35 cellular contexts compared by ENCODE assay signal in the genomic region with DNA sequence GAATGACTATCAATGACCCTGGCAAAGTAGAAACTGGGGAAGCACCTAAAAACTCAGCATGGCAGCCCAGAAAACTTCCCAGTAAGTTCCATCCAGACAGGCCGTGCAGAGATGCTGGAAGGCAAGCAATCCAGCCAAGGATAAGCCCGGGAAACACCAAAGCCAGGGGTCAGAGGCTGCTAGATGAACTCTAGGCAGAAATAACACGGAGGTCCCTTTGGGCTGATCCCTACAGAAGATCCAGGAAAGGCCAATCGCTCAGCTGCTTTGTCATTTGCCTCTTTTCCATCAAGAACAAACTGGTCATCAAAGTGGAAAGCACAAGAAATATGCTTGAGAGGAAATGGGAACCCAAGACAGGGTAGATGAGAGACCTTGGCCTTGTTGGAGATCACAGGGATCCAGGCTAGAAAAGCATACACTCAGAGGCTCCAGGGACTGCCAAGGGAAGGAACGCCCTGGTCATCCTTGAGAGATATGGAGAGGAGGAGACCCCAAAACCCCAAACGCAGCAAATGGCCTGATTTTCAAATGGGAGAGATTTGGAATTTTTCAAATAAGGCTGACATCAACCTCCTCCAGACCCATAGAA. TPM values are rescaled to one million over a fixed set of nuclear protein-coding genes. Genes with fewer than 3 reads are reported as not detected.
"Had no signal": no experiment of that assay in that cellular context is flagged by ENCODE, and none has a peak within 500 bp of the region (broad histone marks: within the 10 kb centered on the region; RNA-seq: fewer than 3 reads in every experiment).

No MANE protein-coding gene starts in this region.

- H3K4me1 ChIP-seq: heart right ventricle, left lung, neural progenitor cell, psoas muscle, testis had no signal

- H3K27me3 Mint-ChIP-seq: naive thymus-derived CD8-positive, alpha-beta T cell had no signal

- H3K27me3 ChIP-seq: neural progenitor cell, sigmoid colon, testis, tibial artery had no signal

- H3K27ac Mint-ChIP-seq: effector memory CD8-positive, alpha-beta T cell; neural progenitor cell; type B pancreatic cell had no signal

- H3K27ac ChIP-seq: esophagus squamous epithelium, heart right ventricle, left lung, neural progenitor cell, psoas muscle, sigmoid colon, stomach, testis, tibial artery had no signal

- DNase-seq: cortex of kidney; effector memory CD8-positive, alpha-beta T cell; erythroblast; esophagus squamous epithelium; foreskin melanocyte; glutamatergic neuron; heart right ventricle; hippocampal formation; left cardiac atrium; left lung; mammary epithelial cell; naive thymus-derived CD8-positive, alpha-beta T cell; nucleus accumbens; psoas muscle; right cardiac atrium; sigmoid colon; stimulated activated CD4-positive, alpha-beta T cell treated with anti-CD3 and anti-CD28 coated beads, Interleukin-15, amount 100 ng/mL, for 24 hours; stimulated activated CD4-positive, alpha-beta T cell treated with anti-CD3 and anti-CD28 coated beads, Interleukin-4, amount 100 ng/mL, for 1 hour; stimulated activated CD8-positive, alpha-beta memory T cell treated with anti-CD3 and anti-CD28 coated beads, Interleukin-4, amount 100 ng/mL, for 48 hours; stimulated activated naive CD4-positive, alpha-beta T cell treated with Interleukin-2 at 50 U/mL for 16 hours; stomach; testis; tibial artery had no signal

- H3K9me3 Mint-ChIP-seq: effector memory CD8-positive, alpha-beta T cell; naive thymus-derived CD8-positive, alpha-beta T cell; neural progenitor cell; type B pancreatic cell had no signal

- H3K4me3 Mint-ChIP-seq: effector memory CD8-positive, alpha-beta T cell; naive thymus-derived CD8-positive, alpha-beta T cell; neural progenitor cell; type B pancreatic cell had no signal

- H3K4me1 Mint-ChIP-seq: neural progenitor cell had no signal

- H3K9ac ChIP-seq: neural progenitor cell had no signal

- H2AFZ ChIP-seq: neural progenitor cell had no signal

- H3K4me2 ChIP-seq: neural progenitor cell had no signal

- H3K9me3 ChIP-seq: esophagus squamous epithelium, heart right ventricle, left lung, psoas muscle, sigmoid colon, stomach, testis, tibial artery had no signal

- ATAC-seq: effector memory CD8-positive, alpha-beta T cell; heart right ventricle; left cardiac atrium; naive thymus-derived CD8-positive, alpha-beta T cell; psoas muscle; right cardiac atrium had no signal

- H3K4me3 ChIP-seq: esophagus squamous epithelium, heart right ventricle, left lung, neural progenitor cell, psoas muscle, sigmoid colon, stomach, testis, tibial artery had no signal

- H3K36me3 ChIP-seq: esophagus squamous epithelium, heart right ventricle, left lung, neural progenitor cell, sigmoid colon, stomach, tibial artery had no signal

- H3K36me3 Mint-ChIP-seq: naive thymus-derived CD8-positive, alpha-beta T cell; neural progenitor cell; type B pancreatic cell had no signal

RNA-seq across cellular contexts. Expression of a gene that starts 6.5 kb away (rescaled TPM):
- total RNA-seq: dermis microvascular lymphatic vessel endothelial cell; heart right ventricle; kidney epithelial cell; mammary epithelial cell; myocyte; naive thymus-derived CD8-positive, alpha-beta T cell; osteocyte; psoas muscle; renal cortical epithelial cell; right cardiac atrium; sigmoid colon; stomach; urinary bladder had no signal

RNA-seq across cellular contexts. Expression of a gene that starts 13.7 kb away (rescaled TPM):
- total RNA-seq: dermis microvascular lymphatic vessel endothelial cell; heart right ventricle; kidney epithelial cell; left cardiac atrium; mammary epithelial cell; mesenteric fat pad; myocyte; naive thymus-derived CD8-positive, alpha-beta T cell; osteocyte; renal cortical epithelial cell; right cardiac atrium; sigmoid colon; skeletal muscle tissue; subcutaneous adipose tissue had no signal

RNA-seq across cellular contexts. Expression of a gene that starts 21.2 kb away (rescaled TPM):
- total RNA-seq: dermis microvascular lymphatic vessel endothelial cell; heart right ventricle; kidney epithelial cell; left cardiac atrium; left lung; mammary epithelial cell; mesenteric fat pad; myocyte; naive thymus-derived CD8-positive, alpha-beta T cell; osteocyte; psoas muscle; renal cortical epithelial cell; right cardiac atrium; sigmoid colon; skeletal muscle tissue; subcutaneous adipose tissue; urinary bladder had no signal

RNA-seq across cellular contexts. Expression of a gene that starts 31.7 kb away (rescaled TPM):
- total RNA-seq: dermis microvascular lymphatic vessel endothelial cell; heart right ventricle; kidney epithelial cell; left cardiac atrium; left lung; lower leg skin; mammary epithelial cell; mesenteric fat pad; myocyte; naive thymus-derived CD8-positive, alpha-beta T cell; osteocyte; psoas muscle; renal cortical epithelial cell; right cardiac atrium; sigmoid colon; skeletal muscle tissue; stomach; subcutaneous adipose tissue; testis; urinary bladder had no signal

RNA-seq across cellular contexts. Expression of a gene that starts 50.5 kb away (rescaled TPM):
- total RNA-seq: dermis microvascular lymphatic vessel endothelial cell; esophagus squamous epithelium; heart right ventricle; kidney epithelial cell; left cardiac atrium; left lung; lower leg skin; mammary epithelial cell; mesenteric fat pad; myocyte; naive thymus-derived CD8-positive, alpha-beta T cell; osteocyte; psoas muscle; renal cortical epithelial cell; right cardiac atrium; sigmoid colon; skeletal muscle tissue; stomach; subcutaneous adipose tissue; testis; urinary bladder had no signal
